In the genomic region with DNA sequence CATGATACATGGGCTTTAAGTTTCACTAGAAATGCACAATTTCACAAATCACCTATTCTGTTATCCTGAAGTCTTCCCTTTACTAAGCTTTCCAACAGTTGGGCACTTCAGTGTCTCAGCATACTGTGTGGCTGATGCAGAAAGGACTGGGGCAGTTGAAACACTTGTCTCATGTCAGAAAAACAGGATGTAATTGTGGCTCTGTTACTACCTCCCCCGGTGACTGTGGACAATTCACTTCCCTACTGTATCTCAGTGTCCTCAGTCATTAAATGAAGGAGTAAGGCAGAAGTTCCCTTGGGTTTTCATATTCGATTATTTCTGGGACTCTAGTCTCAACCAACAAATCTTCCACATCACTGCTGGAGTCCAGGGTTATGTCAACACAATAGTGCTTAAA, we compare ENCODE assay signal across 2 cellular contexts.
TF ChIP-seq lines count a peak whose summit lies in the region.

No MANE protein-coding gene starts in this region.

TF ChIP-seq in HEK293, 187 proteins besides CTCF, POLR2A, EP300 and RAD21:
- TF ChIP-seq ZNF654 (tag by site-specific recombination; IDR thresholded peaks at IDR 0.05; ENCODE audit: low read depth) (no peak), ZNF664 (tag by site-specific recombination; IDR thresholded peaks at IDR 0.05) (peak; percentile 71)

TF ChIP-seq in GM12878, 131 proteins besides CTCF, POLR2A, EP300 and RAD21:
- no peak for TF ChIP-seq BRCA1 (IDR thresholded peaks at IDR 0.05; ENCODE audit: low read depth, low read length)
- no peak for TF ChIP-seq TCF7 (IDR thresholded peaks at IDR 0.05; ENCODE audit: borderline replicate concordance)
- TF ChIP-seq ZNF24 (IDR thresholded peaks at IDR 0.05): no peak
- TF ChIP-seq YY1 (IDR thresholded peaks at IDR 0.05; ENCODE audit: low read depth, low read length): no peak
- no peak for TF ChIP-seq FOXM1 (IDR thresholded peaks at IDR 0.05; ENCODE audit: low read depth, low read length)
- TF ChIP-seq ZNF274 (IDR thresholded peaks at IDR 0.05; ENCODE audit: insufficient read depth, insufficient read length): no peak
- no peak for TF ChIP-seq SPI1 (IDR thresholded peaks at IDR 0.05; ENCODE audit: borderline replicate concordance, insufficient read depth, low read depth, low read length)
- no peak for TF ChIP-seq POU2F2 (IDR thresholded peaks at IDR 0.05; ENCODE audit: borderline replicate concordance, low read depth, low read length)
- TF ChIP-seq, protein P1, sequence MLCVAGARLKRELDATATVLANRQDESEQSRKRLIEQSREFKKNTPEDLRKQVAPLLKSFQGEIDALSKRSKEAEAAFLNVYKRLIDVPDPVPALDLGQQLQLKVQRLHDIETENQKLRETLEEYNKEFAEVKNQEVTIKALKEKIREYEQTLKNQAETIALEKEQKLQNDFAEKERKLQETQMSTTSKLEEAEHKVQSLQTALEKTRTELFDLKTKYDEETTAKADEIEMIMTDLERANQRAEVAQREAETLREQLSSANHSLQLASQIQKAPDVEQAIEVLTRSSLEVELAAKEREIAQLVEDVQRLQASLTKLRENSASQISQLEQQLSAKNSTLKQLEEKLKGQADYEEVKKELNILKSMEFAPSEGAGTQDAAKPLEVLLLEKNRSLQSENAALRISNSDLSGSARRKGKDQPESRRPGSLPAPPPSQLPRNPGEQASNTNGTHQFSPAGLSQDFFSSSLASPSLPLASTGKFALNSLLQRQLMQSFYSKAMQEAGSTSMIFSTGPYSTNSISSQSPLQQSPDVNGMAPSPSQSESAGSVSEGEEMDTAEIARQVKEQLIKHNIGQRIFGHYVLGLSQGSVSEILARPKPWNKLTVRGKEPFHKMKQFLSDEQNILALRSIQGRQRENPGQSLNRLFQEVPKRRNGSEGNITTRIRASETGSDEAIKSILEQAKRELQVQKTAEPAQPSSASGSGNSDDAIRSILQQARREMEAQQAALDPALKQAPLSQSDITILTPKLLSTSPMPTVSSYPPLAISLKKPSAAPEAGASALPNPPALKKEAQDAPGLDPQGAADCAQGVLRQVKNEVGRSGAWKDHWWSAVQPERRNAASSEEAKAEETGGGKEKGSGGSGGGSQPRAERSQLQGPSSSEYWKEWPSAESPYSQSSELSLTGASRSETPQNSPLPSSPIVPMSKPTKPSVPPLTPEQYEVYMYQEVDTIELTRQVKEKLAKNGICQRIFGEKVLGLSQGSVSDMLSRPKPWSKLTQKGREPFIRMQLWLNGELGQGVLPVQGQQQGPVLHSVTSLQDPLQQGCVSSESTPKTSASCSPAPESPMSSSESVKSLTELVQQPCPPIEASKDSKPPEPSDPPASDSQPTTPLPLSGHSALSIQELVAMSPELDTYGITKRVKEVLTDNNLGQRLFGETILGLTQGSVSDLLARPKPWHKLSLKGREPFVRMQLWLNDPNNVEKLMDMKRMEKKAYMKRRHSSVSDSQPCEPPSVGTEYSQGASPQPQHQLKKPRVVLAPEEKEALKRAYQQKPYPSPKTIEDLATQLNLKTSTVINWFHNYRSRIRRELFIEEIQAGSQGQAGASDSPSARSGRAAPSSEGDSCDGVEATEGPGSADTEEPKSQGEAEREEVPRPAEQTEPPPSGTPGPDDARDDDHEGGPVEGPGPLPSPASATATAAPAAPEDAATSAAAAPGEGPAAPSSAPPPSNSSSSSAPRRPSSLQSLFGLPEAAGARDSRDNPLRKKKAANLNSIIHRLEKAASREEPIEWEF (IDR thresholded peaks at IDR 0.05; ENCODE audit: insufficient replicate concordance, low read depth, low read length): no peak
- TF ChIP-seq, protein P2, sequence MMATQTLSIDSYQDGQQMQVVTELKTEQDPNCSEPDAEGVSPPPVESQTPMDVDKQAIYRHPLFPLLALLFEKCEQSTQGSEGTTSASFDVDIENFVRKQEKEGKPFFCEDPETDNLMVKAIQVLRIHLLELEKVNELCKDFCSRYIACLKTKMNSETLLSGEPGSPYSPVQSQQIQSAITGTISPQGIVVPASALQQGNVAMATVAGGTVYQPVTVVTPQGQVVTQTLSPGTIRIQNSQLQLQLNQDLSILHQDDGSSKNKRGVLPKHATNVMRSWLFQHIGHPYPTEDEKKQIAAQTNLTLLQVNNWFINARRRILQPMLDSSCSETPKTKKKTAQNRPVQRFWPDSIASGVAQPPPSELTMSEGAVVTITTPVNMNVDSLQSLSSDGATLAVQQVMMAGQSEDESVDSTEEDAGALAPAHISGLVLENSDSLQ (IDR thresholded peaks at IDR 0.05): no peak
- TF ChIP-seq, protein P3, sequence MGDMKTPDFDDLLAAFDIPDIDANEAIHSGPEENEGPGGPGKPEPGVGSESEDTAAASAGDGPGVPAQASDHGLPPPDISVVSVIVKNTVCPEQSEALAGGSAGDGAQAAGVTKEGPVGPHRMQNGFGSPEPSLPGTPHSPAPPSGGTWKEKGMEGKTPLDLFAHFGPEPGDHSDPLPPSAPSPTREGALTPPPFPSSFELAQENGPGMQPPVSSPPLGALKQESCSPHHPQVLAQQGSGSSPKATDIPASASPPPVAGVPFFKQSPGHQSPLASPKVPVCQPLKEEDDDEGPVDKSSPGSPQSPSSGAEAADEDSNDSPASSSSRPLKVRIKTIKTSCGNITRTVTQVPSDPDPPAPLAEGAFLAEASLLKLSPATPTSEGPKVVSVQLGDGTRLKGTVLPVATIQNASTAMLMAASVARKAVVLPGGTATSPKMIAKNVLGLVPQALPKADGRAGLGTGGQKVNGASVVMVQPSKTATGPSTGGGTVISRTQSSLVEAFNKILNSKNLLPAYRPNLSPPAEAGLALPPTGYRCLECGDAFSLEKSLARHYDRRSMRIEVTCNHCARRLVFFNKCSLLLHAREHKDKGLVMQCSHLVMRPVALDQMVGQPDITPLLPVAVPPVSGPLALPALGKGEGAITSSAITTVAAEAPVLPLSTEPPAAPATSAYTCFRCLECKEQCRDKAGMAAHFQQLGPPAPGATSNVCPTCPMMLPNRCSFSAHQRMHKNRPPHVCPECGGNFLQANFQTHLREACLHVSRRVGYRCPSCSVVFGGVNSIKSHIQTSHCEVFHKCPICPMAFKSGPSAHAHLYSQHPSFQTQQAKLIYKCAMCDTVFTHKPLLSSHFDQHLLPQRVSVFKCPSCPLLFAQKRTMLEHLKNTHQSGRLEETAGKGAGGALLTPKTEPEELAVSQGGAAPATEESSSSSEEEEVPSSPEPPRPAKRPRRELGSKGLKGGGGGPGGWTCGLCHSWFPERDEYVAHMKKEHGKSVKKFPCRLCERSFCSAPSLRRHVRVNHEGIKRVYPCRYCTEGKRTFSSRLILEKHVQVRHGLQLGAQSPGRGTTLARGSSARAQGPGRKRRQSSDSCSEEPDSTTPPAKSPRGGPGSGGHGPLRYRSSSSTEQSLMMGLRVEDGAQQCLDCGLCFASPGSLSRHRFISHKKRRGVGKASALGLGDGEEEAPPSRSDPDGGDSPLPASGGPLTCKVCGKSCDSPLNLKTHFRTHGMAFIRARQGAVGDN (IDR thresholded peaks at IDR 0.05): no peak
- TF ChIP-seq NR2F1 (conservative IDR thresholded peaks at IDR 0.05): no peak
- no peak for TF ChIP-seq JUND (IDR thresholded peaks at IDR 0.05; ENCODE audit: low read depth, low read length)
- TF ChIP-seq CBX3 (IDR thresholded peaks at IDR 0.05; ENCODE audit: borderline replicate concordance, low read depth): no peak
- TF ChIP-seq, protein P4, sequence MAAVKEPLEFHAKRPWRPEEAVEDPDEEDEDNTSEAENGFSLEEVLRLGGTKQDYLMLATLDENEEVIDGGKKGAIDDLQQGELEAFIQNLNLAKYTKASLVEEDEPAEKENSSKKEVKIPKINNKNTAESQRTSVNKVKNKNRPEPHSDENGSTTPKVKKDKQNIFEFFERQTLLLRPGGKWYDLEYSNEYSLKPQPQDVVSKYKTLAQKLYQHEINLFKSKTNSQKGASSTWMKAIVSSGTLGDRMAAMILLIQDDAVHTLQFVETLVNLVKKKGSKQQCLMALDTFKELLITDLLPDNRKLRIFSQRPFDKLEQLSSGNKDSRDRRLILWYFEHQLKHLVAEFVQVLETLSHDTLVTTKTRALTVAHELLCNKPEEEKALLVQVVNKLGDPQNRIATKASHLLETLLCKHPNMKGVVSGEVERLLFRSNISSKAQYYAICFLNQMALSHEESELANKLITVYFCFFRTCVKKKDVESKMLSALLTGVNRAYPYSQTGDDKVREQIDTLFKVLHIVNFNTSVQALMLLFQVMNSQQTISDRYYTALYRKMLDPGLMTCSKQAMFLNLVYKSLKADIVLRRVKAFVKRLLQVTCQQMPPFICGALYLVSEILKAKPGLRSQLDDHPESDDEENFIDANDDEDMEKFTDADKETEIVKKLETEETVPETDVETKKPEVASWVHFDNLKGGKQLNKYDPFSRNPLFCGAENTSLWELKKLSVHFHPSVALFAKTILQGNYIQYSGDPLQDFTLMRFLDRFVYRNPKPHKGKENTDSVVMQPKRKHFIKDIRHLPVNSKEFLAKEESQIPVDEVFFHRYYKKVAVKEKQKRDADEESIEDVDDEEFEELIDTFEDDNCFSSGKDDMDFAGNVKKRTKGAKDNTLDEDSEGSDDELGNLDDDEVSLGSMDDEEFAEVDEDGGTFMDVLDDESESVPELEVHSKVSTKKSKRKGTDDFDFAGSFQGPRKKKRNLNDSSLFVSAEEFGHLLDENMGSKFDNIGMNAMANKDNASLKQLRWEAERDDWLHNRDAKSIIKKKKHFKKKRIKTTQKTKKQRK (IDR thresholded peaks at IDR 0.05; ENCODE audit: low read depth, low read length): no peak
